Comparison of ENCODE assay signal across 9 cellular contexts in genomic region chr12:29710104-29710503, GRCh38.
DNase-seq lines count a peak whose midpoint lies in the region; ATAC-seq lines count a peak whose summit lies in the region.
"Had no signal": no experiment of that assay in that cellular context is flagged by ENCODE, and none has a peak within 500 bp of the region (broad histone marks: within the 10 kb centered on the region; RNA-seq: fewer than 3 reads in every experiment).

No MANE protein-coding gene starts in this region.

- 36 to 38% methylated on average over 5 of the region's 5 CpGs for WGBS in ectodermal cell, 2 experiments
- WGBS in mesodermal cell (ENCODE audit: insufficient coverage in 2 of 2), 2 experiments = 44 to 53% methylated on average over 4 of the region's 5 CpGs

- H3K4me3 ChIP-seq in ectodermal cell (ENCODE audit: insufficient read depth, low read depth, low read length) (no peak overlapping the region), mesodermal cell (ENCODE audit: extremely low read depth, insufficient read depth, low read length, poor library complexity, severe bottlenecking) (no peak overlapping the region)

- H3K9me3 ChIP-seq in ectodermal cell (ENCODE audit: control insufficient read depth, low read length) (no peaks in the 10 kb centered on the region), mesodermal cell (ENCODE audit: control insufficient read depth, low read length) (no peaks in the 10 kb centered on the region)

- no peak for ATAC-seq in GM21360 (IDR thresholded peaks at IDR 0.05; ENCODE audit: unreplicated experiment)
- no peak for ATAC-seq in HG03039 (IDR thresholded peaks at IDR 0.05; ENCODE audit: unreplicated experiment)
- no peak for ATAC-seq in esophagus mucosa

- H3K27ac ChIP-seq in ectodermal cell (ENCODE audit: insufficient read depth, low read depth, low read length, poor library complexity, severe bottlenecking) (peak overlapping the region; percentile 47), mesodermal cell (ENCODE audit: low read depth, low read length, severe bottlenecking) (peak overlapping the region; percentile 82)

- peaks cover 10% of the 10 kb centered on the region for H3K4me1 ChIP-seq in ectodermal cell (ENCODE audit: control insufficient read depth, insufficient read depth, low read length)
- peaks cover 10% of the 10 kb centered on the region for H3K4me1 ChIP-seq in mesodermal cell (ENCODE audit: control insufficient read depth, insufficient read depth, low read length, poor library complexity, severe bottlenecking)

- DNase-seq in Ammon's horn (ENCODE audit: low spot score) (peak; percentile 77), NCI-H2107 treated with DMSO at 0.1 percent for 48 hours (lab: John Stamatoyannopoulos, UW; ENCODE audit: unreplicated experiment) (peak; percentile 98), ACHN (no peak)
- DNase-seq: stimulated activated naive CD4-positive, alpha-beta T cell had no signal

- H3K36me3 ChIP-seq in ectodermal cell (ENCODE audit: control insufficient read depth, insufficient read depth, low read length) (no peaks in the 10 kb centered on the region), mesodermal cell (ENCODE audit: control insufficient read depth, insufficient read depth, low read length) (no peaks in the 10 kb centered on the region)

- in situ Hi-C loops in ACHN (cut with HindIII; ENCODE audit: low pct_ligation_motif_present, low pct_unique_long_range_greater_than_20kb, low sequenced_read_pairs) = no loop called here

- no peaks in the 10 kb centered on the region for H3K27me3 ChIP-seq in ectodermal cell (ENCODE audit: control insufficient read depth, insufficient read depth, low read length, poor library complexity, severe bottlenecking)
